Comparison of ENCODE assay signal across 1 cellular context in genomic region chr19:48934837-48935236, GRCh38.
A peak's percentile ranks its signal among the peaks of the same experiment; 100 is the strongest.
TF ChIP-seq lines count a peak whose summit lies in the region.

No MANE protein-coding gene starts in this region.

TF ChIP-seq in HepG2, 621 proteins besides CTCF, POLR2A, EP300 and RAD21 (continued from another document and continues in another):
- TF ChIP-seq ZNF383 (CRISPR knock-in tag; IDR thresholded peaks at IDR 0.05; ENCODE audit: borderline replicate concordance), result no peak
- TF ChIP-seq ZC3H13 (CRISPR knock-in tag; IDR thresholded peaks at IDR 0.05), result no peak
- TF ChIP-seq JUND (CRISPR knock-in tag; IDR thresholded peaks at IDR 0.05), result no peak
- TF ChIP-seq ZNF607 (CRISPR knock-in tag; IDR thresholded peaks at IDR 0.05; ENCODE audit: borderline replicate concordance), result no peak
- no peak for TF ChIP-seq REXO4 (CRISPR knock-in tag; IDR thresholded peaks at IDR 0.05; ENCODE audit: borderline replicate concordance)
- peak; percentile 33; the same call in 1 of the 2 replicates for TF ChIP-seq ZFP91 (CRISPR knock-in tag; IDR thresholded peaks at IDR 0.05; ENCODE audit: borderline replicate concordance)
- no peak for TF ChIP-seq THRA (CRISPR knock-in tag; IDR thresholded peaks at IDR 0.05; ENCODE audit: borderline replicate concordance)
- peak; percentile 92 for TF ChIP-seq ZBTB38 (CRISPR knock-in tag; IDR thresholded peaks at IDR 0.05)
- TF ChIP-seq CERS6 (CRISPR knock-in tag; IDR thresholded peaks at IDR 0.05), result no peak
- no peak for TF ChIP-seq TMF1 (CRISPR knock-in tag; IDR thresholded peaks at IDR 0.05; ENCODE audit: low read depth)
- no peak for TF ChIP-seq FUBP1 (CRISPR knock-in tag; IDR thresholded peaks at IDR 0.05; ENCODE audit: borderline replicate concordance)
- TF ChIP-seq KMT2B (CRISPR knock-in tag; IDR thresholded peaks at IDR 0.05), result no peak
- TF ChIP-seq THAP8 (CRISPR knock-in tag; IDR thresholded peaks at IDR 0.05; ENCODE audit: borderline replicate concordance), result no peak
- TF ChIP-seq SNAPC2 (CRISPR knock-in tag; IDR thresholded peaks at IDR 0.05), result no peak
- TF ChIP-seq SIX1 (CRISPR knock-in tag; IDR thresholded peaks at IDR 0.05; ENCODE audit: borderline replicate concordance), result no peak
- no peak for TF ChIP-seq ZNF619 (CRISPR knock-in tag; IDR thresholded peaks at IDR 0.05)
- TF ChIP-seq HOXA9 (CRISPR knock-in tag; IDR thresholded peaks at IDR 0.05; ENCODE audit: borderline replicate concordance), result no peak
- no peak for TF ChIP-seq MYNN (CRISPR knock-in tag; IDR thresholded peaks at IDR 0.05; ENCODE audit: low read depth)
- TF ChIP-seq ZNF891 (CRISPR knock-in tag; IDR thresholded peaks at IDR 0.05), result no peak
- no peak for TF ChIP-seq ZNF75D (CRISPR knock-in tag; IDR thresholded peaks at IDR 0.05; ENCODE audit: borderline replicate concordance)
- TF ChIP-seq YEATS2 (CRISPR knock-in tag; IDR thresholded peaks at IDR 0.05; ENCODE audit: borderline replicate concordance), result no peak
- peak; percentile 96 for TF ChIP-seq ZBTB33 (CRISPR knock-in tag; IDR thresholded peaks at IDR 0.05)
- TF ChIP-seq TBP (CRISPR knock-in tag; IDR thresholded peaks at IDR 0.05), result no peak
- no peak for TF ChIP-seq KAT7 (CRISPR knock-in tag; IDR thresholded peaks at IDR 0.05; ENCODE audit: borderline replicate concordance)
- no peak for TF ChIP-seq ZNF136 (CRISPR knock-in tag; IDR thresholded peaks at IDR 0.05; ENCODE audit: low read depth)
- TF ChIP-seq REL (CRISPR knock-in tag; conservative IDR thresholded peaks at IDR 0.05), result no peak
- no peak for TF ChIP-seq ZNF782 (CRISPR knock-in tag; IDR thresholded peaks at IDR 0.05; ENCODE audit: borderline replicate concordance)
- TF ChIP-seq GLI4 (CRISPR knock-in tag; IDR thresholded peaks at IDR 0.05; ENCODE audit: borderline replicate concordance), result no peak
- no peak for TF ChIP-seq MED8 (CRISPR knock-in tag; IDR thresholded peaks at IDR 0.05; ENCODE audit: insufficient replicate concordance)
- TF ChIP-seq ZNF546 (CRISPR knock-in tag; conservative IDR thresholded peaks at IDR 0.05), result no peak
- no peak for TF ChIP-seq ZNF530 (CRISPR knock-in tag; IDR thresholded peaks at IDR 0.05; ENCODE audit: low read depth)
- TF ChIP-seq GMEB2 (CRISPR knock-in tag; IDR thresholded peaks at IDR 0.05; ENCODE audit: low read depth), result no peak
- TF ChIP-seq ZFX (CRISPR knock-in tag; IDR thresholded peaks at IDR 0.05; ENCODE audit: low read depth), result peak; percentile 63; the same call in 1 of the 2 replicates
- TF ChIP-seq HOXA7 (CRISPR knock-in tag; IDR thresholded peaks at IDR 0.05), result no peak
- TF ChIP-seq ZNF33A (CRISPR knock-in tag; IDR thresholded peaks at IDR 0.05; ENCODE audit: borderline replicate concordance), result no peak
- TF ChIP-seq ZNF367 (CRISPR knock-in tag; IDR thresholded peaks at IDR 0.05; ENCODE audit: borderline replicate concordance), result no peak
- no peak for TF ChIP-seq ZNF839 (CRISPR knock-in tag; IDR thresholded peaks at IDR 0.05; ENCODE audit: borderline replicate concordance)
- TF ChIP-seq ZSCAN22 (CRISPR knock-in tag; IDR thresholded peaks at IDR 0.05), result no peak
- TF ChIP-seq ZNF407 (CRISPR knock-in tag; IDR thresholded peaks at IDR 0.05; ENCODE audit: not compliant biosample characterization), result no peak
- no peak for TF ChIP-seq SOX13 (IDR thresholded peaks at IDR 0.05)
- no peak for TF ChIP-seq SOX13 (CRISPR knock-in tag; conservative IDR thresholded peaks at IDR 0.05 in 1 of 2, IDR thresholded peaks at IDR 0.05 in 1 of 2)
- TF ChIP-seq U2AF2 (IDR thresholded peaks at IDR 0.05; ENCODE audit: low read depth, low read length), result no peak
- no peak for TF ChIP-seq FOXK2 (IDR thresholded peaks at IDR 0.05)
- TF ChIP-seq HDAC2 (CRISPR knock-in tag; IDR thresholded peaks at IDR 0.05), result no peak
- TF ChIP-seq SMARCC2 (IDR thresholded peaks at IDR 0.05), result no peak
- no peak for TF ChIP-seq IRF2 (CRISPR knock-in tag; IDR thresholded peaks at IDR 0.05)
